9 cellular contexts compared by ENCODE assay signal in the genomic region with DNA sequence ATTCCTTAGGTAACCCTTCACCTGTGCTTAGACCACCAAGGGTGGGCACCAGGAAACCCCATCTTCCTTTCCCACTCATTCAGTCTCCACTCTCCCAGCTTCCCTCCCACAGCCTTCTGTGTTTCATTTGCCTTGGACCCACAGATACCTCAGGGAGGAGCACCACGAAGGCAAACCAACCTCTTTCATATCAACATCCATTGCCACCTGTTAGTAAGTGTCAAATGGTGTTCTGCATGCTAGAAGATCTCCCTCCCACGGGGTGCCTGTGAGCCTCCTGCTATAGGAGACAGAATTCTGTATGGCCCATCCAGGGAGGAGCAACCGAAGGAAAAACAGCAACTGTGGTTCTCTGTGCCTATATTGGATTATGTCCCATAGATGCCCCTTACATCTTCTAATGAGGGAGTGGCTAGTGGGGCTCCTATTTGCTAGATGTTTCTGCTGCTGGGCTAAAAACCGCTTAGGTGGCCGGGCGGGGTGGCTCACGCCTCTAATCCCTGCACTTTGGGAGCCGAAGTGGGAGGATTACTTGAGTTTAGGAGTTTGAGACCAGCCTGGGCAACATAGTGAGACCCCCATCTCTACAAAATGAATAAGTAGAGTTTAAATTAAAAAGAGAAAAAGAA. TPM values are rescaled to one million over a fixed set of nuclear protein-coding genes. Genes with fewer than 3 reads are reported as not detected.
A peak's percentile ranks its signal among the peaks of the same experiment; 100 is the strongest.
DNase-seq lines count a peak whose midpoint lies in the region; TF ChIP-seq lines count a peak whose summit lies in the region.
"Had no signal": no experiment of that assay in that cellular context is flagged by ENCODE, and none has a peak within 500 bp of the region (broad histone marks: within the 10 kb centered on the region; RNA-seq: fewer than 3 reads in every experiment).

No MANE protein-coding gene starts in this region.

- H3K4me2 ChIP-seq in OCI-LY7 (ENCODE audit: low read length) (peak overlapping the region; percentile 25; the same call in 1 of the 2 replicates), parathyroid adenoma (ENCODE audit: low read length) (peak overlapping the region; percentile 36)

- H3K9ac ChIP-seq in endocrine pancreas (ENCODE audit: control insufficient read depth, insufficient read depth, low read length) (no peak overlapping the region), parathyroid adenoma (no peak overlapping the region)

- no peaks in the 10 kb centered on the region for H3K79me2 ChIP-seq in OCI-LY7 (ENCODE audit: insufficient read depth, low read depth, low read length)
- H3K79me2 ChIP-seq in parathyroid adenoma = no peaks in the 10 kb centered on the region

- H4K20me1 ChIP-seq in OCI-LY7 (ENCODE audit: insufficient read depth, low read length) = no peaks in the 10 kb centered on the region

- peak overlapping the region; percentile 19 for H3K4me3 ChIP-seq in CD8-positive, alpha-beta memory T cell (ENCODE audit: low read length)
- H3K4me3 ChIP-seq in OCI-LY7 (ENCODE audit: low read depth, low read length, poor library complexity, severe bottlenecking) = no peak overlapping the region
- peak overlapping the region; percentile 28 for H3K4me3 ChIP-seq in endocrine pancreas (ENCODE audit: control insufficient read depth, insufficient read depth, low read length)
- peak overlapping the region; percentile 17 for H3K4me3 ChIP-seq in parathyroid adenoma (ENCODE audit: low read depth, low read length)

- H2AFZ ChIP-seq in OCI-LY7 (ENCODE audit: low read length) (peak overlapping the region; percentile 84), parathyroid adenoma (peak overlapping the region; percentile 81)

- H3K9me3 ChIP-seq in CD8-positive, alpha-beta memory T cell (ENCODE audit: low read length) = no peaks in the 10 kb centered on the region
- H3K9me3 ChIP-seq in OCI-LY7 (ENCODE audit: low read length) (0 out of 2 replicates have a peak, but pooled peaks cover 1% of the 10 kb centered on the region), endocrine pancreas (ENCODE audit: control insufficient read depth, low read length) (no peaks in the 10 kb centered on the region), parathyroid adenoma (ENCODE audit: control insufficient read depth, low read length) (no peaks in the 10 kb centered on the region)

- CTCF ChIA-PET in CD8-positive, alpha-beta memory T cell (lab: Charles Lee) = no interaction called here
- CTCF ChIA-PET in OCI-LY7 (lab: Charles Lee; ENCODE audit: unreplicated experiment) = no interaction called here

- peaks cover 0 to 7% (median 4%) of the 10 kb centered on the region in 5 donors for H3K9me3 Mint-ChIP-seq in CD8-positive, alpha-beta memory T cell
- H3K9me3 Mint-ChIP-seq: activated naive CD4-positive, alpha-beta T cell treated with anti-CD3 and anti-CD28 coated beads, Interleukin-2, amount 50 U/mL, for 72 hours had no signal

- no peak overlapping the region for H3K27ac ChIP-seq in CD8-positive, alpha-beta memory T cell (ENCODE audit: low read depth, low read length)
- peak overlapping the region; percentile 23 for H3K27ac ChIP-seq in OCI-LY7 (ENCODE audit: low read depth, low read length, poor library complexity, severe bottlenecking)
- peak overlapping the region; percentile 8 for H3K27ac ChIP-seq in parathyroid adenoma

- H3K36me3 ChIP-seq in CD8-positive, alpha-beta memory T cell (ENCODE audit: insufficient read depth, low read length) = no peaks in the 10 kb centered on the region
- H3K36me3 ChIP-seq in OCI-LY7 (ENCODE audit: insufficient read depth, low read length) = no peaks in the 10 kb centered on the region
- H3K36me3 ChIP-seq in endocrine pancreas (ENCODE audit: control insufficient read depth, insufficient read depth, low read length) = no peaks in the 10 kb centered on the region
- no peaks in the 10 kb centered on the region for H3K36me3 ChIP-seq in parathyroid adenoma (ENCODE audit: control insufficient read depth, insufficient read depth, low read length)

- peak overlapping the region in 6 of 7 donors; percentile 72 to 82 (median 78) for H3K4me3 Mint-ChIP-seq in CD8-positive, alpha-beta memory T cell

- H3K36me3 Mint-ChIP-seq in CD8-positive, alpha-beta memory T cell = peaks cover 0 to 1% (median 0%) of the 10 kb centered on the region in 3 donors
- H3K36me3 Mint-ChIP-seq: activated naive CD4-positive, alpha-beta T cell treated with anti-CD3 and anti-CD28 coated beads, Interleukin-2, amount 50 U/mL, for 72 hours had no signal

- H3K4me1 ChIP-seq in CD8-positive, alpha-beta memory T cell (ENCODE audit: insufficient read depth, low read length) = peaks cover 5% of the 10 kb centered on the region
- H3K4me1 ChIP-seq in OCI-LY7 (ENCODE audit: insufficient read depth, low read length, poor library complexity, severe bottlenecking) (peaks cover 9% of the 10 kb centered on the region), endocrine pancreas (ENCODE audit: control insufficient read depth, insufficient read depth, low read length) (no peaks in the 10 kb centered on the region), parathyroid adenoma (no peaks in the 10 kb centered on the region)

- TF ChIP-seq CTCF in OCI-LY7 (conservative IDR thresholded peaks at IDR 0.05; ENCODE audit: low read length) (no peak), parathyroid adenoma (IDR thresholded peaks at IDR 0.05) (no peak)

- DNase-seq in CD8-positive, alpha-beta memory T cell = no peak
- DNase-seq in OCI-LY7 (ENCODE audit: low spot score) = no peak
- DNase-seq in putamen (ENCODE audit: low spot score) = no peak
- no peak for DNase-seq in posterior cingulate gyrus
- DNase-seq in MV-4-11 (lab: John Stamatoyannopoulos, UW) = no peak
- no peak for DNase-seq in NCI-H345 treated with DMSO at 0.1 percent for 48 hours (lab: John Stamatoyannopoulos, UW; ENCODE audit: unreplicated experiment)

- peak overlapping the region in 2 of 8 donors; percentile 5 to 72 for H3K27ac Mint-ChIP-seq in CD8-positive, alpha-beta memory T cell

- H3K4me1 Mint-ChIP-seq in CD8-positive, alpha-beta memory T cell = peaks cover 5 to 11% (median 6%) of the 10 kb centered on the region in 3 donors

- intact Hi-C loops in OCI-LY7 (cut with micrococcal nuclease; ENCODE audit: unreplicated experiment) (loop anchor here (1.0 to 10.0 kb wide), 2 partner anchors 126 to 201 kb away; no protein-coding TSS in a partner anchor), posterior cingulate gyrus (cut with DNase I) (loop anchor here (2.0 to 10.0 kb wide), 3 partner anchors 52 to 201 kb away; a partner anchor contains a TSS)

- POLR2A ChIA-PET in CD8-positive, alpha-beta memory T cell (lab: Charles Lee) = no interaction called here
- POLR2A ChIA-PET in OCI-LY7 (lab: Charles Lee) = no interaction called here

- H3K9me2 ChIP-seq in OCI-LY7 (ENCODE audit: insufficient read depth, low read length) = no peaks in the 10 kb centered on the region

- H3K27me3 Mint-ChIP-seq in CD8-positive, alpha-beta memory T cell = peaks cover 1 to 2% of the 10 kb centered on the region in 2 donors

- H3K27me3 ChIP-seq in CD8-positive, alpha-beta memory T cell (ENCODE audit: insufficient read depth, low read length, poor library complexity, severe bottlenecking) = no peaks in the 10 kb centered on the region
- H3K27me3 ChIP-seq in endocrine pancreas (ENCODE audit: control insufficient read depth, insufficient read depth, low read length) (no peaks in the 10 kb centered on the region), parathyroid adenoma (ENCODE audit: control insufficient read depth, insufficient read depth, low read length) (no peaks in the 10 kb centered on the region)

- BruUV-seq in OCI-LY7 (replicated peaks; lab: Mats Ljungman, UMichigan) = no TSS peak

RNA-seq across cellular contexts. Expression of a gene that starts 25.6 kb away (rescaled TPM):
- 10 to 100 TPM; 39.5 to 41.0 TPM for total RNA-seq in CD8-positive, alpha-beta memory T cell
- polyA plus RNA-seq in CD8-positive, alpha-beta memory T cell = 20.2 TPM
- total RNA-seq in OCI-LY7 (2014; rRNA removed; shearing (Covaris generic)) = 1.8 and 1.9 TPM in 2 replicates
- total RNA-seq in OCI-LY7 (2022) = 12.1 and 12.2 TPM in 2 replicates
